In the genomic region with DNA sequence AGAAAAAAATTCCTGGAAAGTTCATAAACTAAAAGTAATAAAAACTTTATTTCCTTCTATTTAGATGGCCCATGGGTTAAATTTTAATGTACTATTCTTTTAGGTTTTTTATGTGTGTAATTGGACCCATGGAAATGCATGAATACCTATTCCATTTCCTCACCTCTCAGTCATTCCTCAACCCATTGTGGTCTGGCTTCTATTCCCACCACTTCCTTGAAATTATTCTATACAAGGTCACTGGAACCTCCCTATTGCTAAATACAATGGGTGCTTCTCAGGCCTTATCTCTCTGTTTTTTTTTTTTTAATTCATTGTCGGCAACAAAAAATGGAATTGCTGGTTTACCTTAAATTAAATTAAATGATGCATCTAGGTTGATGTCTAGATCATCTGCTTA, we compare ENCODE assay signal across 18 cellular contexts. TPM values are rescaled to one million over a fixed set of nuclear protein-coding genes. Genes with fewer than 3 reads are reported as not detected.
DNase-seq lines count a peak whose midpoint lies in the region; ATAC-seq, FAIRE-seq and TF ChIP-seq lines count a peak whose summit lies in the region.
"Had no signal": no experiment of that assay in that cellular context is flagged by ENCODE, and none has a peak within 500 bp of the region (broad histone marks: within the 10 kb centered on the region; RNA-seq: fewer than 3 reads in every experiment).

No MANE protein-coding gene starts in this region.

- H3K27ac Mint-ChIP-seq in astrocyte (ENCODE audit: unreplicated experiment), result no peak overlapping the region
- H3K27ac Mint-ChIP-seq: GM23338 had no signal

- H4K20me1 ChIP-seq in astrocyte (ENCODE audit: insufficient read depth, low read length), result no peaks in the 10 kb centered on the region

- peaks cover 5% of the 10 kb centered on the region for H3K9me3 Mint-ChIP-seq in astrocyte (ENCODE audit: unreplicated experiment)
- H3K9me3 Mint-ChIP-seq: CD14-positive monocyte, GM23338 had no signal

- no peak overlapping the region for H3K4me3 Mint-ChIP-seq in astrocyte (ENCODE audit: unreplicated experiment)
- H3K4me3 Mint-ChIP-seq: CD14-positive monocyte, GM23338 had no signal

- H3K9ac ChIP-seq in astrocyte (ENCODE audit: low read length), result no peak overlapping the region

- H3K27ac ChIP-seq in astrocyte (ENCODE audit: low read depth, low read length), result no peak overlapping the region
- H3K27ac ChIP-seq: SJSA1 had no signal

- TF ChIP-seq CTCF in astrocyte (IDR thresholded peaks at IDR 0.05; ENCODE audit: insufficient read depth, low read depth, low read length) (no peak), fibroblast of mammary gland (conservative IDR thresholded peaks at IDR 0.05; ENCODE audit: control insufficient read depth, insufficient read depth, low read depth, low read length) (no peak), mucosa of descending colon (IDR thresholded peaks at IDR 0.05) (no peak)

- H3K27me3 ChIP-seq in astrocyte (ENCODE audit: insufficient read depth, low read length), result no peaks in the 10 kb centered on the region
- H3K27me3 ChIP-seq: SJSA1 had no signal

- H3K36me3 ChIP-seq in astrocyte (ENCODE audit: insufficient read depth, low read length) (no peaks in the 10 kb centered on the region), mucosa of descending colon (ENCODE audit: low read depth) (no peaks in the 10 kb centered on the region)
- H3K36me3 ChIP-seq: SJSA1 had no signal

- H2AFZ ChIP-seq in astrocyte (ENCODE audit: low read depth, low read length), result no peak overlapping the region
- H2AFZ ChIP-seq: GM23338 had no signal

- no peaks in the 10 kb centered on the region for H3K4me1 Mint-ChIP-seq in astrocyte (ENCODE audit: low read depth, unreplicated experiment)

- no peaks in the 10 kb centered on the region for H3K27me3 Mint-ChIP-seq in astrocyte (ENCODE audit: low read depth, unreplicated experiment)

- H3K4me1 ChIP-seq in astrocyte (ENCODE audit: insufficient read depth, low read length) (no peaks in the 10 kb centered on the region), mucosa of descending colon (ENCODE audit: low read depth) (peaks cover 3% of the 10 kb centered on the region)

- no peaks in the 10 kb centered on the region for H3K9me3 ChIP-seq in astrocyte (ENCODE audit: insufficient read depth, low read depth, low read length)
- no peaks in the 10 kb centered on the region for H3K9me3 ChIP-seq in mucosa of descending colon
- H3K9me3 ChIP-seq: SJSA1 had no signal

- no peak overlapping the region for H3K4me3 ChIP-seq in astrocyte (ENCODE audit: insufficient read depth, low read depth, low read length)
- H3K4me3 ChIP-seq in fibroblast of mammary gland (ENCODE audit: control insufficient read depth, low read depth, low read length), result no peak overlapping the region
- no peak overlapping the region for H3K4me3 ChIP-seq in mucosa of descending colon
- H3K4me3 ChIP-seq: GM23338, K562, SJSA1 had no signal

- H3K79me2 ChIP-seq in astrocyte (ENCODE audit: insufficient read depth, low read length), result no peaks in the 10 kb centered on the region

- no peak for FAIRE-seq in astrocyte (lab: Jason Lieb, UNC)
- FAIRE-seq: K562 had no signal

- peak; percentile 83 for DNase-seq in astrocyte (ENCODE audit: low read depth)
- peak; percentile 2 for DNase-seq in fibroblast of mammary gland (ENCODE audit: low read depth)
- no peak for DNase-seq in mucosa of descending colon
- DNase-seq in EL, result no peak
- DNase-seq: DMS79, MV-4-11, NCI-H1694 treated with DMSO at 0.1 percent for 48 hours, NCI-H510A, NCI-H774, OCI-M1 had no signal

- H3K36me3 Mint-ChIP-seq in astrocyte (ENCODE audit: low read depth, unreplicated experiment), result peaks cover 2% of the 10 kb centered on the region

- no peak for TF ChIP-seq RAD21 in Ishikawa (IDR thresholded peaks at IDR 0.05; ENCODE audit: low read depth)

- H3K4me2 ChIP-seq in astrocyte (ENCODE audit: low read length), result no peak overlapping the region
- H3K4me2 ChIP-seq: GM23338 had no signal

- peak; percentile 27 for ATAC-seq in mucosa of descending colon
- ATAC-seq in GM18873 (IDR thresholded peaks at IDR 0.05; ENCODE audit: low FRiP score, unreplicated experiment), result no peak
- ATAC-seq in GM18861 (IDR thresholded peaks at IDR 0.05; ENCODE audit: unreplicated experiment), result no peak
- no peak for ATAC-seq in GM18519 (IDR thresholded peaks at IDR 0.05; ENCODE audit: low FRiP score, unreplicated experiment)
- ATAC-seq: GM23338, K562 had no signal

- TF ChIP-seq EP300 in Ishikawa (IDR thresholded peaks at IDR 0.05; ENCODE audit: borderline replicate concordance), result peak; percentile 99

- intact Hi-C loops in mucosa of descending colon (cut with DNase I, micrococcal nuclease), result no loop called here

TF ChIP-seq in Ishikawa, 13 proteins besides CTCF, POLR2A, EP300 and RAD21:
- peak; percentile 93 for TF ChIP-seq TEAD4 (IDR thresholded peaks at IDR 0.05)
- no peak for TF ChIP-seq TAF1 (IDR thresholded peaks at IDR 0.05; ENCODE audit: low read depth)
- peak; percentile 97 for TF ChIP-seq TCF12 (IDR thresholded peaks at IDR 0.05; ENCODE audit: low read depth)
- peak; percentile 97 for TF ChIP-seq FOXM1 (IDR thresholded peaks at IDR 0.05; ENCODE audit: borderline replicate concordance, low read depth)
- TF ChIP-seq, protein P1, sequence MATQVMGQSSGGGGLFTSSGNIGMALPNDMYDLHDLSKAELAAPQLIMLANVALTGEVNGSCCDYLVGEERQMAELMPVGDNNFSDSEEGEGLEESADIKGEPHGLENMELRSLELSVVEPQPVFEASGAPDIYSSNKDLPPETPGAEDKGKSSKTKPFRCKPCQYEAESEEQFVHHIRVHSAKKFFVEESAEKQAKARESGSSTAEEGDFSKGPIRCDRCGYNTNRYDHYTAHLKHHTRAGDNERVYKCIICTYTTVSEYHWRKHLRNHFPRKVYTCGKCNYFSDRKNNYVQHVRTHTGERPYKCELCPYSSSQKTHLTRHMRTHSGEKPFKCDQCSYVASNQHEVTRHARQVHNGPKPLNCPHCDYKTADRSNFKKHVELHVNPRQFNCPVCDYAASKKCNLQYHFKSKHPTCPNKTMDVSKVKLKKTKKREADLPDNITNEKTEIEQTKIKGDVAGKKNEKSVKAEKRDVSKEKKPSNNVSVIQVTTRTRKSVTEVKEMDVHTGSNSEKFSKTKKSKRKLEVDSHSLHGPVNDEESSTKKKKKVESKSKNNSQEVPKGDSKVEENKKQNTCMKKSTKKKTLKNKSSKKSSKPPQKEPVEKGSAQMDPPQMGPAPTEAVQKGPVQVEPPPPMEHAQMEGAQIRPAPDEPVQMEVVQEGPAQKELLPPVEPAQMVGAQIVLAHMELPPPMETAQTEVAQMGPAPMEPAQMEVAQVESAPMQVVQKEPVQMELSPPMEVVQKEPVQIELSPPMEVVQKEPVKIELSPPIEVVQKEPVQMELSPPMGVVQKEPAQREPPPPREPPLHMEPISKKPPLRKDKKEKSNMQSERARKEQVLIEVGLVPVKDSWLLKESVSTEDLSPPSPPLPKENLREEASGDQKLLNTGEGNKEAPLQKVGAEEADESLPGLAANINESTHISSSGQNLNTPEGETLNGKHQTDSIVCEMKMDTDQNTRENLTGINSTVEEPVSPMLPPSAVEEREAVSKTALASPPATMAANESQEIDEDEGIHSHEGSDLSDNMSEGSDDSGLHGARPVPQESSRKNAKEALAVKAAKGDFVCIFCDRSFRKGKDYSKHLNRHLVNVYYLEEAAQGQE (IDR thresholded peaks at IDR 0.05; ENCODE audit: low read depth), result no peak
- TF ChIP-seq, protein P2, sequence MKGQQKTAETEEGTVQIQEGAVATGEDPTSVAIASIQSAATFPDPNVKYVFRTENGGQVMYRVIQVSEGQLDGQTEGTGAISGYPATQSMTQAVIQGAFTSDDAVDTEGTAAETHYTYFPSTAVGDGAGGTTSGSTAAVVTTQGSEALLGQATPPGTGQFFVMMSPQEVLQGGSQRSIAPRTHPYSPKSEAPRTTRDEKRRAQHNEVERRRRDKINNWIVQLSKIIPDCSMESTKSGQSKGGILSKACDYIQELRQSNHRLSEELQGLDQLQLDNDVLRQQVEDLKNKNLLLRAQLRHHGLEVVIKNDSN (IDR thresholded peaks at IDR 0.05), result no peak
- peak; percentile 85 for TF ChIP-seq NFIC (IDR thresholded peaks at IDR 0.05)
- TF ChIP-seq CEBPB (IDR thresholded peaks at IDR 0.05), result peak; percentile 92
TF ChIP-seq in Ishikawa: peak in this region for 5.

RNA-seq across cellular contexts. Expression of a gene that starts 17.2 kb away (rescaled TPM):
- 5.0 and 5.6 TPM in 2 replicates for total RNA-seq in astrocyte
- 100 to 1,000 TPM in 1 of 3 donors, 10 to 100 TPM in 2; 35.1 to 121 (median 83.5) TPM for total RNA-seq in mucosa of descending colon

Comparison
In these comparisons a context has a peak if more than half of its experiments do, and no peak if none do; other contexts are left out.
1. DNase-seq: peak in astrocyte (single experiment) and fibroblast of mammary gland (single experiment); none in mucosa of descending colon (0 of 3) and EL (single experiment).